Comparison of ENCODE assay signal across 1 cellular context in genomic region chr5:141941779-141942178, GRCh38.
TF ChIP-seq lines count a peak whose summit lies in the region.

No MANE protein-coding gene starts in this region.

TF ChIP-seq in HepG2, 621 proteins besides CTCF, POLR2A, EP300 and RAD21:
- TF ChIP-seq ZNF326 (CRISPR knock-in tag; IDR thresholded peaks at IDR 0.05; ENCODE audit: borderline replicate concordance) (no peak), ZNF589 (CRISPR knock-in tag; conservative IDR thresholded peaks at IDR 0.05) (no peak), BORCS8-MEF2B (CRISPR knock-in tag; IDR thresholded peaks at IDR 0.05) (no peak)
TF ChIP-seq in HepG2: peak in this region for 0.
